ENCODE assay signal across 8 cellular contexts in genomic region chr12:123983822-123984485, GRCh38. TPM values are rescaled to one million over a fixed set of nuclear protein-coding genes. Genes with fewer than 3 reads are reported as not detected.
DNase-seq lines count a peak whose midpoint lies in the region; ATAC-seq and TF ChIP-seq lines count a peak whose summit lies in the region.

No MANE protein-coding gene starts in this region.

- no peaks in the 10 kb centered on the region for H3K9me3 Mint-ChIP-seq in mesothelial cell of epicardium

- H3K27me3 Mint-ChIP-seq in mesothelial cell of epicardium (ENCODE audit: low read depth): no peaks in the 10 kb centered on the region

- TF ChIP-seq EP300 in transverse colon (IDR thresholded peaks at IDR 0.05; ENCODE audit: low read depth): no peak

- 62 to 75% methylated on average over 4 to 7 of the region's 7 CpGs for WGBS in transverse colon (ENCODE audit: low coverage in 1 of 2), 2 donors

- DNase-seq in AG09319 (ENCODE audit: extremely low read depth, low read depth) (no peak), NCI-H460 (ENCODE audit: extremely low read depth, low read depth) (peak; percentile 70), mesothelial cell of epicardium (ENCODE audit: low spot score in 2 of 2, unreplicated experiment in 2 of 2) (peak in 1 of 2 experiments; percentile 42), transverse colon (peak; percentile 40)
- DNase-seq in activated CD4-positive, alpha-beta T cell treated with anti-CD3 and anti-CD28 coated beads for 4 hours: peak; percentile 44 to 54
- peak in 2 of 3 donors; percentile 3 to 15 for DNase-seq in effector memory CD4-positive, alpha-beta T cell

- peaks cover 27% of the 10 kb centered on the region for H3K4me1 Mint-ChIP-seq in mesothelial cell of epicardium

- H3K4me1 ChIP-seq in effector memory CD4-positive, alpha-beta T cell (ENCODE audit: control insufficient read depth, insufficient read depth, low read length, poor library complexity, severe bottlenecking): no peaks in the 10 kb centered on the region
- peaks cover 0 to 16% (median 0%) of the 10 kb centered on the region in 4 donors for H3K4me1 ChIP-seq in transverse colon

- in situ Hi-C loops in transverse colon (cut with MboI; ENCODE audit: low pct_ligation_motif_present in 1 of 4, low pct_unique_long_range_greater_than_20kb in 1 of 4, low sequenced_read_pairs in 3 of 4): loop anchor here in 3 of 4 donors (10.0 kb wide), 1 partner anchor 79 kb away; no protein-coding TSS in a partner anchor

- TF ChIP-seq CTCF in AG09319 (IDR thresholded peaks at IDR 0.05; ENCODE audit: low read depth, low read length): peak; percentile 72
- TF ChIP-seq CTCF in mesothelial cell of epicardium (IDR thresholded peaks at IDR 0.05; ENCODE audit: unreplicated experiment): no peak
- peak; percentile 0 to 66 (median 49) for TF ChIP-seq CTCF in transverse colon (IDR thresholded peaks at IDR 0.05)

- no peak overlapping the region for H3K4me3 Mint-ChIP-seq in mesothelial cell of epicardium

- peaks cover 10% of the 10 kb centered on the region for H3K36me3 Mint-ChIP-seq in mesothelial cell of epicardium

- H3K27ac Mint-ChIP-seq in mesothelial cell of epicardium: peak overlapping the region; percentile 13

- no peaks in the 10 kb centered on the region for H3K9me3 ChIP-seq in effector memory CD4-positive, alpha-beta T cell (ENCODE audit: control insufficient read depth, low read length)
- no peaks in the 10 kb centered on the region for H3K9me3 ChIP-seq in transverse colon

- H3K36me3 ChIP-seq in effector memory CD4-positive, alpha-beta T cell (ENCODE audit: control insufficient read depth, insufficient read depth, low read length): peaks cover 10% of the 10 kb centered on the region
- peaks cover 0 to 11% (median 0%) of the 10 kb centered on the region in 4 donors for H3K36me3 ChIP-seq in transverse colon

- intact Hi-C loops in transverse colon (cut with DNase I; ENCODE audit: low total_unique reads): no loop called here

- TF ChIP-seq POLR2A in transverse colon (IDR thresholded peaks at IDR 0.05): no peak

- no peaks in the 10 kb centered on the region for H3K27me3 ChIP-seq in effector memory CD4-positive, alpha-beta T cell (replicated peaks; ENCODE audit: control insufficient read depth, insufficient read depth, low read length, poor library complexity, severe bottlenecking)
- no peaks in the 10 kb centered on the region for H3K27me3 ChIP-seq in transverse colon

- ATAC-seq in GM18511 (IDR thresholded peaks at IDR 0.05; ENCODE audit: unreplicated experiment): peak; percentile 51
- ATAC-seq in HG02852 (IDR thresholded peaks at IDR 0.05; ENCODE audit: unreplicated experiment): no peak

- no peak overlapping the region for H3K4me3 ChIP-seq in effector memory CD4-positive, alpha-beta T cell (ENCODE audit: insufficient read depth, low read depth, low read length, poor library complexity, severe bottlenecking)
- H3K4me3 ChIP-seq in transverse colon: no peak overlapping the region

- H3K27ac ChIP-seq in effector memory CD4-positive, alpha-beta T cell (ENCODE audit: insufficient read depth, low read length, poor library complexity, severe bottlenecking): no peak overlapping the region
- H3K27ac ChIP-seq in transverse colon: no peak overlapping the region

RNA-seq across cellular contexts. Expression of gene ZNF664, which starts 10.9 kb away (rescaled TPM):
- total RNA-seq in NCI-H460 (2014; rRNA removed; shearing (Covaris generic)): 85.8 and 95.5 TPM in 2 replicates
- polyA plus RNA-seq in NCI-H460 (2014; cell fraction: nucleus; rRNA removed): 50.1 and 62.7 TPM in 2 replicates
- total RNA-seq in mesothelial cell of epicardium (112 to 122 TPM (median 116 TPM) in 3 replicates), transverse colon (100 to 1,000 TPM in 2 of 4 donors, 10 to 100 TPM in 2; 84.4 to 144 (median 103) TPM)

RNA-seq across cellular contexts. Expression of gene CCDC92, which starts 11.3 kb away (rescaled TPM):
- 6.3 and 10.2 TPM in 2 replicates for total RNA-seq in NCI-H460 (2014; rRNA removed; shearing (Covaris generic))
- polyA plus RNA-seq in NCI-H460 (2014; cell fraction: nucleus; rRNA removed): 1.6 TPM in 2 replicates
- total RNA-seq in mesothelial cell of epicardium (51.9 to 55.1 TPM (median 52.4 TPM) in 3 replicates), transverse colon (10 to 100 TPM; 14.8 to 48.8 (median 21.1) TPM)
